2 cellular contexts compared by ENCODE assay signal in the genomic region with DNA sequence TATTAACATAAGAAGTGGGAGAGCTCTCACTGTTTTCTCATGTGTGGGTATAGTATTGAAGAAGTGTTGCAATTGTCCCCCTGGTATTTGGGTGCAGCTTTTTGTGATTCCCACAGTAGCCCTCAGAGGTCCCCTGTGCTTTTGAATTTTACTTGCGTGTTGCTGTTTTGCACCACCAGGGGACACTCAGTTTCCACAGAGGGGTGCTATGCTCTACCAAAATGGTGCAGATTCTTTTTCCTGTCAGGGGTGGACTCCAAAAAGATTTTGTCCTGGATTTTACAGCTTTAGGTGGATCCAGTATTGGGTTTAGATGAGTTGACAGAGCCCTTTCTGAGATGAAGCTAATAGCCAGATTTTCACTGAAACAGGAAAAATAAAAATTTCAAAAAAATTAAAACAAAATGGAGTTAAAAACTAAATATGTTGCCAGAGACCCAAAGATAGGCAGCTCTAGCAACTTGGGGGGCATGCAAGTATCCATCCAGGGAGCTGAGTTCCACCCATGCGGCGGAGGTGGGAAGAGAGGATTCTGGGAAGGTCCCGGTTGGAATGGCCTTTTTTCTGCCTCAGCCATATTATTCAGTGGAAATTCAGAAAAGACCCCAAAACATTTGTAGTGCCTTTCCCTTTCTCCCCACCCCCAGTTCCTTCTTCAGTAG.
TF ChIP-seq lines count a peak whose summit lies in the region.

No MANE protein-coding gene starts in this region.

TF ChIP-seq in GM23338, 12 proteins besides CTCF, POLR2A, EP300 and RAD21 (continues in another document):
- TF ChIP-seq, protein P1, sequence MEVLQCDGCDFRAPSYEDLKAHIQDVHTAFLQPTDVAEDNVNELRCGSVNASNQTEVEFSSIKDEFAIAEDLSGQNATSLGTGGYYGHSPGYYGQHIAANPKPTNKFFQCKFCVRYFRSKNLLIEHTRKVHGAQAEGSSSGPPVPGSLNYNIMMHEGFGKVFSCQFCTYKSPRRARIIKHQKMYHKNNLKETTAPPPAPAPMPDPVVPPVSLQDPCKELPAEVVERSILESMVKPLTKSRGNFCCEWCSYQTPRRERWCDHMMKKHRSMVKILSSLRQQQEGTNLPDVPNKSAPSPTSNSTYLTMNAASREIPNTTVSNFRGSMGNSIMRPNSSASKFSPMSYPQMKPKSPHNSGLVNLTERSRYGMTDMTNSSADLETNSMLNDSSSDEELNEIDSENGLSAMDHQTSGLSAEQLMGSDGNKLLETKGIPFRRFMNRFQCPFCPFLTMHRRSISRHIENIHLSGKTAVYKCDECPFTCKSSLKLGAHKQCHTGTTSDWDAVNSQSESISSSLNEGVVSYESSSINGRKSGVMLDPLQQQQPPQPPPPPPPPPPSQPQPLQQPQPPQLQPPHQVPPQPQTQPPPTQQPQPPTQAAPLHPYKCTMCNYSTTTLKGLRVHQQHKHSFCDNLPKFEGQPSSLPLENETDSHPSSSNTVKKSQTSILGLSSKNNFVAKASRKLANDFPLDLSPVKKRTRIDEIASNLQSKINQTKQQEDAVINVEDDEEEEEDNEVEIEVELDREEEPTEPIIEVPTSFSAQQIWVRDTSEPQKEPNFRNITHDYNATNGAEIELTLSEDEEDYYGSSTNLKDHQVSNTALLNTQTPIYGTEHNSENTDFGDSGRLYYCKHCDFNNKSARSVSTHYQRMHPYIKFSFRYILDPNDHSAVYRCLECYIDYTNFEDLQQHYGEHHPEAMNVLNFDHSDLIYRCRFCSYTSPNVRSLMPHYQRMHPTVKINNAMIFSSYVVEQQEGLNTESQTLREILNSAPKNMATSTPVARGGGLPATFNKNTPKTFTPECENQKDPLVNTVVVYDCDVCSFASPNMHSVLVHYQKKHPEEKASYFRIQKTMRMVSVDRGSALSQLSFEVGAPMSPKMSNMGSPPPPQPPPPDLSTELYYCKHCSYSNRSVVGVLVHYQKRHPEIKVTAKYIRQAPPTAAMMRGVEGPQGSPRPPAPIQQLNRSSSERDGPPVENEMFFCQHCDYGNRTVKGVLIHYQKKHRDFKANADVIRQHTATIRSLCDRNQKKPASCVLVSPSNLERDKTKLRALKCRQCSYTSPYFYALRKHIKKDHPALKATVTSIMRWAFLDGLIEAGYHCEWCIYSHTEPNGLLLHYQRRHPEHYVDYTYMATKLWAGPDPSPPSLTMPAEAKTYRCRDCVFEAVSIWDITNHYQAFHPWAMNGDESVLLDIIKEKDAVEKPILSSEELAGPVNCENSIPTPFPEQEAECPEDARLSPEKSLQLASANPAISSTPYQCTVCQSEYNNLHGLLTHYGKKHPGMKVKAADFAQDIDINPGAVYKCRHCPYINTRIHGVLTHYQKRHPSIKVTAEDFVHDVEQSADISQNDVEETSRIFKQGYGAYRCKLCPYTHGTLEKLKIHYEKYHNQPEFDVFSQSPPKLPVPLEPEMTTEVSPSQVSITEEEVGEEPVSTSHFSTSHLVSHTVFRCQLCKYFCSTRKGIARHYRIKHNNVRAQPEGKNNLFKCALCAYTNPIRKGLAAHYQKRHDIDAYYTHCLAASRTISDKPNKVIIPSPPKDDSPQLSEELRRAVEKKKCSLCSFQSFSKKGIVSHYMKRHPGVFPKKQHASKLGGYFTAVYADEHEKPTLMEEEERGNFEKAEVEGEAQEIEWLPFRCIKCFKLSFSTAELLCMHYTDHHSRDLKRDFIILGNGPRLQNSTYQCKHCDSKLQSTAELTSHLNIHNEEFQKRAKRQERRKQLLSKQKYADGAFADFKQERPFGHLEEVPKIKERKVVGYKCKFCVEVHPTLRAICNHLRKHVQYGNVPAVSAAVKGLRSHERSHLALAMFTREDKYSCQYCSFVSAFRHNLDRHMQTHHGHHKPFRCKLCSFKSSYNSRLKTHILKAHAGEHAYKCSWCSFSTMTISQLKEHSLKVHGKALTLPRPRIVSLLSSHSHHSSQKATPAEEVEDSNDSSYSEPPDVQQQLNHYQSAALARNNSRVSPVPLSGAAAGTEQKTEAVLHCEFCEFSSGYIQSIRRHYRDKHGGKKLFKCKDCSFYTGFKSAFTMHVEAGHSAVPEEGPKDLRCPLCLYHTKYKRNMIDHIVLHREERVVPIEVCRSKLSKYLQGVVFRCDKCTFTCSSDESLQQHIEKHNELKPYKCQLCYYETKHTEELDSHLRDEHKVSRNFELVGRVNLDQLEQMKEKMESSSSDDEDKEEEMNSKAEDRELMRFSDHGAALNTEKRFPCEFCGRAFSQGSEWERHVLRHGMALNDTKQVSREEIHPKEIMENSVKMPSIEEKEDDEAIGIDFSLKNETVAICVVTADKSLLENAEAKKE (CRISPR knock-in tag; IDR thresholded peaks at IDR 0.05) = no peak
- TF ChIP-seq CREB1 (CRISPR knock-in tag; IDR thresholded peaks at IDR 0.05; ENCODE audit: low read depth) (no peak), NANOG (IDR thresholded peaks at IDR 0.05; ENCODE audit: borderline replicate concordance) (no peak), STAT1 (IDR thresholded peaks at IDR 0.05; ENCODE audit: unreplicated experiment) (no peak), EZH2 (IDR thresholded peaks at IDR 0.05; ENCODE audit: low read depth, unreplicated experiment) (no peak), ZNF331 (CRISPR knock-in tag; IDR thresholded peaks at IDR 0.05; ENCODE audit: low read depth) (no peak), JUNB (IDR thresholded peaks at IDR 0.05; ENCODE audit: unreplicated experiment) (no peak), ZNF114 (CRISPR knock-in tag; IDR thresholded peaks at IDR 0.05) (no peak)
- TF ChIP-seq, protein P2, sequence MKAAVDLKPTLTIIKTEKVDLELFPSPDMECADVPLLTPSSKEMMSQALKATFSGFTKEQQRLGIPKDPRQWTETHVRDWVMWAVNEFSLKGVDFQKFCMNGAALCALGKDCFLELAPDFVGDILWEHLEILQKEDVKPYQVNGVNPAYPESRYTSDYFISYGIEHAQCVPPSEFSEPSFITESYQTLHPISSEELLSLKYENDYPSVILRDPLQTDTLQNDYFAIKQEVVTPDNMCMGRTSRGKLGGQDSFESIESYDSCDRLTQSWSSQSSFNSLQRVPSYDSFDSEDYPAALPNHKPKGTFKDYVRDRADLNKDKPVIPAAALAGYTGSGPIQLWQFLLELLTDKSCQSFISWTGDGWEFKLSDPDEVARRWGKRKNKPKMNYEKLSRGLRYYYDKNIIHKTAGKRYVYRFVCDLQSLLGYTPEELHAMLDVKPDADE (IDR thresholded peaks at IDR 0.05) = no peak

TF ChIP-seq in endothelial cell of umbilical vein, 7 proteins besides CTCF, POLR2A, EP300 and RAD21 (continued from another document):
- TF ChIP-seq, protein P3, sequence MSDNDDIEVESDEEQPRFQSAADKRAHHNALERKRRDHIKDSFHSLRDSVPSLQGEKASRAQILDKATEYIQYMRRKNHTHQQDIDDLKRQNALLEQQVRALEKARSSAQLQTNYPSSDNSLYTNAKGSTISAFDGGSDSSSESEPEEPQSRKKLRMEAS (IDR thresholded peaks at IDR 0.05; ENCODE audit: insufficient read depth, insufficient read length) = no peak
- TF ChIP-seq GATA2 (IDR thresholded peaks at IDR 0.05; ENCODE audit: insufficient read depth, insufficient read length, low read depth, low read length) (no peak), POLR2AphosphoS5 (IDR thresholded peaks at IDR 0.05; ENCODE audit: insufficient read depth, low read depth, low read length) (no peak), FOS (IDR thresholded peaks at IDR 0.05; ENCODE audit: borderline replicate concordance, insufficient read depth, low read length) (no peak)
